17 cellular contexts compared by ENCODE assay signal in genomic region chr6:7247828-7248227, GRCh38.
A peak's percentile ranks its signal among the peaks of the same experiment; 100 is the strongest.
DNase-seq lines count a peak whose midpoint lies in the region; ATAC-seq, FAIRE-seq and TF ChIP-seq lines count a peak whose summit lies in the region.
"Had no signal": no experiment of that assay in that cellular context is flagged by ENCODE, and none has a peak within 500 bp of the region (broad histone marks: within the 10 kb centered on the region; RNA-seq: fewer than 3 reads in every experiment).

No MANE protein-coding gene starts in this region.

- no peak for FAIRE-seq in HepG2 (lab: Jason Lieb, UNC)
- FAIRE-seq: A204.1, GM12878, GM18507 had no signal

- H3K36me3 ChIP-seq in SK-N-MC (ENCODE audit: insufficient read depth, low read length) (peaks cover 81% of the 10 kb centered on the region), HepG2 (replicated peaks in 1 of 2; ENCODE audit: control insufficient read depth in 1 of 2, insufficient read depth in 2 of 2, low read length in 2 of 2) (peaks cover 51 to 70% of the 10 kb centered on the region in 2 experiments), mesenchymal stem cell (ENCODE audit: control insufficient read depth in 1 of 2, insufficient read depth in 2 of 2, low read depth in 1 of 2, low read length in 2 of 2) (peaks cover 57 to 82% of the 10 kb centered on the region in 2 experiments), Caco-2 (ENCODE audit: control insufficient read depth, insufficient read depth, low read length) (peaks cover 2% of the 10 kb centered on the region)
- peaks cover 13% of the 10 kb centered on the region for H3K36me3 ChIP-seq in CD8-positive, alpha-beta memory T cell (ENCODE audit: insufficient read depth, low read length)
- H3K36me3 ChIP-seq: BE2C had no signal

- H3K23ac ChIP-seq in mesenchymal stem cell (ENCODE audit: low read length in 2 of 2): no peak overlapping the region

- H2BK5ac ChIP-seq in mesenchymal stem cell (ENCODE audit: low read depth, low read length, poor library complexity, severe bottlenecking): no peak overlapping the region

- H3K27me3 ChIP-seq in HepG2 (ENCODE audit: control insufficient read depth in 1 of 2, insufficient read depth in 2 of 2, low read length in 2 of 2) (no peaks in the 10 kb centered on the region), mesenchymal stem cell (ENCODE audit: control insufficient read depth in 1 of 2, insufficient read depth in 1 of 2, low read length in 2 of 2) (no peaks in the 10 kb centered on the region), Caco-2 (replicated peaks; ENCODE audit: control insufficient read depth, insufficient read depth, low read length) (no peaks in the 10 kb centered on the region)
- no peaks in the 10 kb centered on the region for H3K27me3 ChIP-seq in CD8-positive, alpha-beta memory T cell (ENCODE audit: insufficient read depth, low read length, poor library complexity, severe bottlenecking)
- H3K27me3 ChIP-seq: BE2C had no signal

- peak; percentile 2; the same call in 2 of the 3 replicates for ATAC-seq in HepG2
- no peak for ATAC-seq in stimulated activated effector memory CD8-positive, alpha-beta T cell treated with anti-CD3 and anti-CD28 coated beads, Interleukin-12 subunit alpha, Interleukin-12 subunit beta, amount 100 ng/mL, for 72 hours
- ATAC-seq: CD8-positive, alpha-beta T cell; GM12878; GM23338 had no signal

- intact Hi-C loops in HepG2 (cut with micrococcal nuclease; ENCODE audit: unreplicated experiment): no loop called here
- intact Hi-C loops in Caco-2 (cut with micrococcal nuclease; ENCODE audit: unreplicated experiment): no loop called here

- CTCF ChIA-PET in HepG2 (lab: Yijun Ruan, JAX; ENCODE audit: low intra/inter-chr PET ratio, low total read pairs) (no interaction called here), Caco-2 (lab: Charles Lee) (no interaction called here)
- CTCF ChIA-PET in CD8-positive, alpha-beta memory T cell (lab: Charles Lee): no interaction called here

- TF ChIP-seq RAD21 in HepG2 (CRISPR knock-in tag; IDR thresholded peaks at IDR 0.05): no peak

- H3K27ac ChIP-seq in SK-N-MC (peak overlapping the region; percentile 54), HepG2 (ENCODE audit: extremely low read length, insufficient read depth, low read length) (no peak overlapping the region), mesenchymal stem cell (ENCODE audit: low read length, poor library complexity, severe bottlenecking) (no peak overlapping the region)
- no peak overlapping the region for H3K27ac ChIP-seq in CD8-positive, alpha-beta memory T cell (ENCODE audit: low read depth, low read length)
- H3K27ac ChIP-seq: C4-2B, HL-60 had no signal

- peaks cover 4% of the 10 kb centered on the region for H3K79me2 ChIP-seq in HepG2 (ENCODE audit: insufficient read depth, low read length)

- H3K9ac ChIP-seq in SK-N-MC (ENCODE audit: insufficient read length): no peak overlapping the region
- H3K9ac ChIP-seq in HepG2 (ENCODE audit: insufficient read depth, low read depth, low read length): no peak overlapping the region
- no peak overlapping the region for H3K9ac ChIP-seq in mesenchymal stem cell (ENCODE audit: low read length)

- H3K27me3 Mint-ChIP-seq in CD8-positive, alpha-beta memory T cell: no peaks in the 10 kb centered on the region
- H3K27me3 Mint-ChIP-seq in Caco-2 (ENCODE audit: insufficient read depth, unreplicated experiment): no peaks in the 10 kb centered on the region

- no peak overlapping the region for H4K91ac ChIP-seq in mesenchymal stem cell (ENCODE audit: low read length)

- TF ChIP-seq POLR2A in GM19193 (IDR thresholded peaks at IDR 0.05; ENCODE audit: extremely low read depth, insufficient read depth, insufficient read length) (peak; percentile 12), HepG2 (IDR thresholded peaks at IDR 0.05; ENCODE audit: insufficient read depth in 1 of 2, low read depth in 2 of 2, low read length in 2 of 2) (no peak)

- no peak overlapping the region for H3K4me3 ChIP-seq in SK-N-MC
- H3K4me3 ChIP-seq in HepG2 (replicated peaks in 1 of 3; ENCODE audit: insufficient read depth in 1 of 3, low read depth in 2 of 3, low read length in 3 of 3): no peak overlapping the region
- H3K4me3 ChIP-seq in CD8-positive, alpha-beta memory T cell (ENCODE audit: low read length): no peak overlapping the region
- H3K4me3 ChIP-seq in mesenchymal stem cell (ENCODE audit: insufficient read depth in 1 of 2, low read depth in 1 of 2, low read length in 2 of 2): no peak overlapping the region
- no peak overlapping the region for H3K4me3 ChIP-seq in Caco-2 (ENCODE audit: low read depth, low read length)
- H3K4me3 ChIP-seq: GM12878, GM23338 had no signal

- TF ChIP-seq EP300 in HepG2 (IDR thresholded peaks at IDR 0.05; ENCODE audit: low read depth in 2 of 2, low read length in 2 of 2): no peak
- TF ChIP-seq EP300 in HepG2 (CRISPR knock-in tag; IDR thresholded peaks at IDR 0.05; ENCODE audit: borderline replicate concordance): no peak

- no peaks in the 10 kb centered on the region for H4K20me1 ChIP-seq in HepG2 (ENCODE audit: insufficient read depth, low read length)

- in situ Hi-C loops in HepG2 (cut with HindIII; ENCODE audit: extremely low pct_ligation_motif_present, low pct_unique_long_range_greater_than_20kb): no loop called here

- no peak overlapping the region for H3K18ac ChIP-seq in mesenchymal stem cell (ENCODE audit: low read depth in 1 of 2, low read length in 2 of 2)

- H3K4me1 Mint-ChIP-seq in stimulated activated effector memory CD8-positive, alpha-beta T cell treated with anti-CD3 and anti-CD28 coated beads, Interleukin-12 subunit alpha, Interleukin-12 subunit beta, amount 100 ng/mL, for 72 hours: peaks cover 6% of the 10 kb centered on the region
- peaks cover 9% of the 10 kb centered on the region in 3 donors for H3K4me1 Mint-ChIP-seq in CD8-positive, alpha-beta memory T cell
- H3K4me1 Mint-ChIP-seq in Caco-2 (ENCODE audit: low read depth, unreplicated experiment): peaks cover 7% of the 10 kb centered on the region

- H3K36me3 Mint-ChIP-seq in stimulated activated effector memory CD8-positive, alpha-beta T cell treated with anti-CD3 and anti-CD28 coated beads, Interleukin-12 subunit alpha, Interleukin-12 subunit beta, amount 100 ng/mL, for 72 hours: peaks cover 84% of the 10 kb centered on the region
- peaks cover 0 to 75% (median 4%) of the 10 kb centered on the region in 3 donors for H3K36me3 Mint-ChIP-seq in CD8-positive, alpha-beta memory T cell
- peaks cover 64% of the 10 kb centered on the region for H3K36me3 Mint-ChIP-seq in Caco-2 (ENCODE audit: insufficient read depth, unreplicated experiment)

- no peak for DNase-seq in SK-N-MC (ENCODE audit: low read depth, low spot score)
- DNase-seq in HepG2 (ENCODE audit: low spot score): no peak
- DNase-seq in stimulated activated effector memory CD8-positive, alpha-beta T cell treated with anti-CD3 and anti-CD28 coated beads, Interleukin-12 subunit alpha, Interleukin-12 subunit beta, amount 100 ng/mL, for 72 hours (ENCODE audit: low spot score in 2 of 2): no peak
- no peak for DNase-seq in CD8-positive, alpha-beta memory T cell
- DNase-seq in mesenchymal stem cell: no peak
- no peak for DNase-seq in Caco-2
- DNase-seq: BE2C; CD8-positive, alpha-beta T cell; DMS79; H7 had no signal

- BruUV-seq in HepG2 (replicated peaks; lab: Mats Ljungman, UMichigan) (no TSS peak), Caco-2 (replicated peaks; lab: Mats Ljungman, UMichigan) (no TSS peak)

- peaks cover 39% of the 10 kb centered on the region for H3K79me1 ChIP-seq in mesenchymal stem cell (replicated peaks; ENCODE audit: low read length, poor library complexity, severe bottlenecking)

- no peak overlapping the region for H3K4ac ChIP-seq in mesenchymal stem cell (ENCODE audit: low read depth in 1 of 2, low read length in 2 of 2)

- no peak overlapping the region for H2BK120ac ChIP-seq in mesenchymal stem cell (ENCODE audit: low read depth, low read length)

- TF ChIP-seq CTCF in HepG2 (CRISPR knock-in tag; IDR thresholded peaks at IDR 0.05) (no peak), Caco-2 (IDR thresholded peaks at IDR 0.05; ENCODE audit: insufficient read depth in 1 of 2, low read depth in 1 of 2, low read length in 1 of 2, severe bottlenecking in 1 of 2, unreplicated experiment in 1 of 2) (no peak)

- POLR2A ChIA-PET in HepG2 (lab: Yijun Ruan, JAX): no interaction called here
- POLR2A ChIA-PET in CD8-positive, alpha-beta memory T cell (lab: Charles Lee): no interaction called here
- POLR2A ChIA-PET in Caco-2 (lab: Charles Lee): no interaction called here

- no peaks in the 10 kb centered on the region for H3K9me3 Mint-ChIP-seq in stimulated activated effector memory CD8-positive, alpha-beta T cell treated with anti-CD3 and anti-CD28 coated beads, Interleukin-12 subunit alpha, Interleukin-12 subunit beta, amount 100 ng/mL, for 72 hours
- H3K9me3 Mint-ChIP-seq in CD8-positive, alpha-beta memory T cell: no peaks in the 10 kb centered on the region
- no peaks in the 10 kb centered on the region for H3K9me3 Mint-ChIP-seq in Caco-2 (ENCODE audit: unreplicated experiment)
- H3K9me3 Mint-ChIP-seq: CD8-positive, alpha-beta T cell; GM23338 had no signal

- H2AK5ac ChIP-seq in mesenchymal stem cell (ENCODE audit: low read length, severe bottlenecking): no peak overlapping the region

- H2BK12ac ChIP-seq in mesenchymal stem cell (ENCODE audit: low read length in 2 of 2): no peak overlapping the region

- H2AFZ ChIP-seq in HepG2 (ENCODE audit: low read length) (no peak overlapping the region), mesenchymal stem cell (ENCODE audit: low read depth, low read length) (no peak overlapping the region)
- H2AFZ ChIP-seq: GM23338 had no signal

- no peaks in the 10 kb centered on the region for H3K9me3 ChIP-seq in SK-N-MC (ENCODE audit: low read depth, low read length)
- H3K9me3 ChIP-seq in HepG2 (ENCODE audit: low read length): no peaks in the 10 kb centered on the region
- H3K9me3 ChIP-seq in CD8-positive, alpha-beta memory T cell (ENCODE audit: low read length): no peaks in the 10 kb centered on the region
- no peaks in the 10 kb centered on the region for H3K9me3 ChIP-seq in mesenchymal stem cell (ENCODE audit: control insufficient read depth, low read length)
- no peaks in the 10 kb centered on the region for H3K9me3 ChIP-seq in Caco-2
- H3K9me3 ChIP-seq: BE2C had no signal

- no peak overlapping the region for H3K4me3 Mint-ChIP-seq in stimulated activated effector memory CD8-positive, alpha-beta T cell treated with anti-CD3 and anti-CD28 coated beads, Interleukin-12 subunit alpha, Interleukin-12 subunit beta, amount 100 ng/mL, for 72 hours
- H3K4me3 Mint-ChIP-seq in CD8-positive, alpha-beta memory T cell: no peak overlapping the region
- H3K4me3 Mint-ChIP-seq in Caco-2 (ENCODE audit: unreplicated experiment): no peak overlapping the region
- H3K4me3 Mint-ChIP-seq: CD8-positive, alpha-beta T cell; GM23338 had no signal

- H2BK15ac ChIP-seq in mesenchymal stem cell (ENCODE audit: low read depth, poor library complexity, severe bottlenecking): no peak overlapping the region

- no peak overlapping the region for H3K14ac ChIP-seq in mesenchymal stem cell (ENCODE audit: low read length in 2 of 2)

- peak overlapping the region; percentile 40 for H3K27ac Mint-ChIP-seq in stimulated activated effector memory CD8-positive, alpha-beta T cell treated with anti-CD3 and anti-CD28 coated beads, Interleukin-12 subunit alpha, Interleukin-12 subunit beta, amount 100 ng/mL, for 72 hours
- H3K27ac Mint-ChIP-seq in CD8-positive, alpha-beta memory T cell: no peak overlapping the region
- no peak overlapping the region for H3K27ac Mint-ChIP-seq in Caco-2 (ENCODE audit: unreplicated experiment)
- H3K27ac Mint-ChIP-seq: CD8-positive, alpha-beta T cell; GM23338 had no signal

- no peak overlapping the region for H4K8ac ChIP-seq in mesenchymal stem cell (ENCODE audit: low read length)

- H3K4me1 ChIP-seq in HepG2 (ENCODE audit: insufficient read depth, low read length) (peaks cover 12% of the 10 kb centered on the region), mesenchymal stem cell (ENCODE audit: control insufficient read depth, insufficient read depth, low read depth, low read length) (peaks cover 6% of the 10 kb centered on the region), Caco-2 (peaks cover 8% of the 10 kb centered on the region)
- H3K4me1 ChIP-seq in CD8-positive, alpha-beta memory T cell (ENCODE audit: insufficient read depth, low read length): peaks cover 6% of the 10 kb centered on the region
- H3K4me1 ChIP-seq: BE2C had no signal

- WGBS in HepG2 (ENCODE audit: low lambda C conversion rate): 94% methylated on average over 13 of the region's 13 CpGs
- WGBS in mesenchymal stem cell: 96% methylated on average over 12 of the region's 13 CpGs

- H3K4me2 ChIP-seq in HepG2 (ENCODE audit: low read depth, low read length) (no peak overlapping the region), mesenchymal stem cell (ENCODE audit: low read length, poor library complexity, severe bottlenecking) (no peak overlapping the region)
- H3K4me2 ChIP-seq: GM23338 had no signal
